In the genomic region with DNA sequence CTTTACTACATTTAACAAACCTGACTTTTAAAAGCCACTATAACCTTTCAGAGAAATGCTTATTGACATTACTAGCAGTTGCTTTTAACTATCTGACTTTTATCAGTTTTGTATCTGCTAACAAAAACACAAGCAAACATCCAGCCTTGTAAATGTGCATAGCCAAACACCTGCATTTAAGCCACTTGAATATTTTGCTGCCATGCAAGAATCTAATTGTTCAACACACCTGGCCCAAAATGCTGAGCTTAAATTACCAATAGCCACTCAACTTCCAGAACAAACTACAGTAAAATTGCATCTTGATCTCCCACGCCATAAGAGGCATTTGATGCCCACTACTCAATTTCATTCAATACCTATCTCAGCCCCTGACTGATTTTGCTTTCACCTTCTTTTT, we compare ENCODE assay signal across 17 cellular contexts. TPM values are rescaled to one million over a fixed set of nuclear protein-coding genes. Genes with fewer than 3 reads are reported as not detected.
DNase-seq lines count a peak whose midpoint lies in the region; ATAC-seq, FAIRE-seq and TF ChIP-seq lines count a peak whose summit lies in the region.
"Had no signal": no experiment of that assay in that cellular context is flagged by ENCODE, and none has a peak within 500 bp of the region (broad histone marks: within the 10 kb centered on the region; RNA-seq: fewer than 3 reads in every experiment).

No MANE protein-coding gene starts in this region.

- no peaks in the 10 kb centered on the region for H3K9me2 ChIP-seq in GM23338 (ENCODE audit: insufficient read depth)

- no peak overlapping the region for H3K18ac ChIP-seq in H1 (ENCODE audit: extremely low read depth, low read length)

- no peak overlapping the region for H2BK120ac ChIP-seq in H1 (replicated peaks; ENCODE audit: low read depth, low read length)

- no peak for FAIRE-seq in H1 (lab: Jason Lieb, UNC)
- FAIRE-seq: GM12892, K562 had no signal

- H2AK5ac ChIP-seq in H1 (ENCODE audit: low read depth, low read length): no peak overlapping the region

- no peak overlapping the region for H2BK5ac ChIP-seq in H1 (ENCODE audit: low read depth, low read length)

- no peak overlapping the region for H3K27ac Mint-ChIP-seq in GM23338
- H3K27ac Mint-ChIP-seq in HFFc6: no peak overlapping the region

- 37% methylated on average over 1 of the region's 1 CpG; no CpG with 5 or more reads in 1 of the 2 experiments for WGBS in H1 (ENCODE audit: extremely low coverage in 1 of 2, insufficient coverage in 1 of 2, insufficient read length in 1 of 2, insufficient replicate concordance in 2 of 2, low coverage in 1 of 2, low lambda C conversion rate in 2 of 2, missing lambda C conversion rate in 1 of 2), 2 experiments

- H3K14ac ChIP-seq in H1 (ENCODE audit: insufficient read length): no peak overlapping the region

- H3K27ac ChIP-seq in GM23338 (ENCODE audit: low read depth): no peak overlapping the region
- no peak overlapping the region for H3K27ac ChIP-seq in H1 (ENCODE audit: low read depth, low read length)
- H3K27ac ChIP-seq: C4-2B, PC-9 had no signal

- H3K4me1 ChIP-seq in GM23338 (ENCODE audit: insufficient read depth): peaks cover 83% of the 10 kb centered on the region
- peaks cover 5 to 29% (median 19%) of the 10 kb centered on the region in 4 experiments for H3K4me1 ChIP-seq in H1 (replicated peaks in 1 of 4; ENCODE audit: control insufficient read depth in 3 of 4, insufficient read depth in 4 of 4, low read length in 3 of 4)

- H3K4me1 Mint-ChIP-seq in GM23338: peaks cover 61% of the 10 kb centered on the region
- H3K4me1 Mint-ChIP-seq in HFFc6 (ENCODE audit: low read depth): no peaks in the 10 kb centered on the region; the same call in 1 of the 2 replicates

- 0 out of 3 replicates have a peak, but pooled peaks of 1 of the 2 experiments have one; percentile 28 for TF ChIP-seq POLR2A in H1 (IDR thresholded peaks at IDR 0.05; ENCODE audit: control extremely low read depth in 1 of 2, low read depth in 2 of 2, low read length in 2 of 2)

- peak overlapping the region; percentile 35; the same call in 1 of the 2 replicates for H3K4me2 ChIP-seq in GM23338
- H3K4me2 ChIP-seq in H1 (ENCODE audit: insufficient read depth in 1 of 2, low read depth in 2 of 2, low read length in 2 of 2): no peak overlapping the region
- H3K4me2 ChIP-seq: PC-9 had no signal

- H3K27me3 ChIP-seq in GM23338 (ENCODE audit: insufficient read depth): peaks cover 79% of the 10 kb centered on the region
- H3K27me3 ChIP-seq in H1 (replicated peaks in 1 of 4; ENCODE audit: control insufficient read depth in 3 of 4, extremely low read depth in 1 of 4, insufficient read depth in 3 of 4, low read length in 3 of 4): peaks cover 2 to 32% (median 23%) of the 10 kb centered on the region in 4 experiments; a peak in 6 of 7 replicates

- H3K4me3 ChIP-seq in GM23338 (peak overlapping the region; percentile 11; the same call in 1 of the 2 replicates), H1 (ENCODE audit: extremely low read depth in 1 of 4, insufficient read depth in 2 of 4, low read depth in 3 of 4, low read length in 4 of 4) (no peak overlapping the region)
- H3K4me3 ChIP-seq: K562, PC-9 had no signal

- no peak overlapping the region for H2BK15ac ChIP-seq in H1 (ENCODE audit: low read length)

- no peak overlapping the region for H4K5ac ChIP-seq in H1 (ENCODE audit: insufficient read length, low read depth, low read length)

- peaks cover 29% of the 10 kb centered on the region for H4K20me1 ChIP-seq in GM23338 (replicated peaks; ENCODE audit: insufficient read depth)
- peaks cover 14 to 20% of the 10 kb centered on the region in 2 experiments for H4K20me1 ChIP-seq in H1 (replicated peaks in 1 of 2; ENCODE audit: control insufficient read depth in 1 of 2, insufficient read depth in 2 of 2, low read length in 2 of 2)

- no peak overlapping the region for H4K8ac ChIP-seq in H1 (ENCODE audit: extremely low read depth, insufficient read depth, low read length)

- H3K9me3 ChIP-seq in H1 (ENCODE audit: insufficient read depth in 2 of 2, low read depth in 1 of 2, low read length in 1 of 2): no peaks in the 10 kb centered on the region

- H3K27me3 Mint-ChIP-seq in GM23338 (ENCODE audit: insufficient read depth, low read depth, poor library complexity) (peaks cover 49% of the 10 kb centered on the region), HFFc6 (ENCODE audit: insufficient read depth) (peaks cover 36% of the 10 kb centered on the region)

- H3K79me2 ChIP-seq in GM23338 (replicated peaks; ENCODE audit: insufficient read depth) (peaks cover 23% of the 10 kb centered on the region), H1 (ENCODE audit: control insufficient read depth in 1 of 2, insufficient read depth in 2 of 2, low read length in 2 of 2) (peaks cover 0 to 29% of the 10 kb centered on the region in 2 experiments; a peak in 3 of 4 replicates)

- no peak overlapping the region for H3K4ac ChIP-seq in H1 (replicated peaks; ENCODE audit: insufficient read length, low read depth, low read length)

- no peak overlapping the region for H3K23ac ChIP-seq in H1 (ENCODE audit: insufficient read length)

- peaks cover 23% of the 10 kb centered on the region for H3F3A ChIP-seq in GM23338 (replicated peaks; ENCODE audit: low read depth)

- H3K9me3 Mint-ChIP-seq in GM23338 (no peaks in the 10 kb centered on the region; the same call in 2 of the 3 replicates), HFFc6 (no peaks in the 10 kb centered on the region)

- CTCF ChIA-PET in H1 (lab: Charles Lee; ENCODE audit: partially characterized antibody): interaction anchor here (1.0 to 11.7 kb wide), 4 partner anchors 11 to 306 kb away, joined by 3 to 93 read pairs (median 48); no protein-coding TSS in a partner anchor

- H3K4me3 Mint-ChIP-seq in GM23338 (no peak overlapping the region; the same call in 2 of the 3 replicates), HFFc6 (no peak overlapping the region)

- TF ChIP-seq CTCF in GM23338 (conservative IDR thresholded peaks at IDR 0.05; ENCODE audit: low read depth in 2 of 2): no peak
- no peak for TF ChIP-seq CTCF in H1 (IDR thresholded peaks at IDR 0.05; ENCODE audit: control extremely low read depth in 1 of 3, insufficient read depth in 1 of 3, low read depth in 1 of 3, low read length in 3 of 3)
- no peak for TF ChIP-seq CTCF in HFFc6 (IDR thresholded peaks at IDR 0.05)

- H3K9ac ChIP-seq in H1 (replicated peaks in 1 of 4; ENCODE audit: extremely low read depth in 1 of 4, low read depth in 3 of 4, low read length in 3 of 4): no peak overlapping the region

- no peak overlapping the region for H2BK20ac ChIP-seq in H1 (ENCODE audit: low read length)

- H3K79me1 ChIP-seq in H1 (ENCODE audit: low read depth, low read length): no peaks in the 10 kb centered on the region; the same call in 1 of the 2 replicates

- POLR2A ChIA-PET in H1 (lab: Charles Lee; ENCODE audit: partially characterized antibody): interaction anchor here (1.0 to 8.9 kb wide), 11 partner anchors 8 to 306 kb away, joined by 3 to 80 read pairs (median 4); partner anchors contain the start of genes ZIC2 and ZIC5

- H4K91ac ChIP-seq in H1 (replicated peaks; ENCODE audit: insufficient read length, low read length): no peak overlapping the region

- no peak for ATAC-seq in GM23338
- no peak for ATAC-seq in HG02870 (IDR thresholded peaks at IDR 0.05; ENCODE audit: unreplicated experiment)
- ATAC-seq: K562 had no signal

- H3K36me3 ChIP-seq in GM23338 (ENCODE audit: insufficient read depth) (peaks cover 21% of the 10 kb centered on the region), H1 (ENCODE audit: control insufficient read depth in 2 of 4, insufficient read depth in 4 of 4, low read length in 3 of 4) (peaks cover 0 to 45% (median 21%) of the 10 kb centered on the region in 4 experiments; a peak in 7 of 8 replicates)

- TF ChIP-seq EP300 in H1 (IDR thresholded peaks at IDR 0.05; ENCODE audit: borderline replicate concordance in 1 of 2, low read depth in 2 of 2, low read length in 2 of 2): no peak

- no peak for TF ChIP-seq RAD21 in H1 (IDR thresholded peaks at IDR 0.05 in 1 of 2, conservative IDR thresholded peaks at IDR 0.05 in 1 of 2; ENCODE audit: low read depth in 2 of 2, low read length in 2 of 2)

- no peak overlapping the region for H3K56ac ChIP-seq in H1 (replicated peaks; ENCODE audit: insufficient read length, low read depth, low read length)

- DNase-seq in NCI-H1092 treated with DMSO at 0.1 percent for 48 hours (lab: John Stamatoyannopoulos, UW) (peak; percentile 30), NCI-H1092 (lab: John Stamatoyannopoulos, UW) (no peak), GM23338 (ENCODE audit: low spot score) (no peak), NCI-H748 (lab: John Stamatoyannopoulos, UW; ENCODE audit: unreplicated experiment) (peak; percentile 85), H1 (ENCODE audit: low read depth in 1 of 2, low spot score in 2 of 2) (no peak), HFFc6 (no peak)
- no peak for DNase-seq in activated CD4-positive, alpha-beta T cell treated with anti-CD3 and anti-CD28 coated beads, Interleukin-2, amount 50 U/mL, for 1 hour
- DNase-seq: COR-L47, DMS53, NCI-H1048, NCI-H2029 treated with DMSO at 0.1 percent for 48 hours, PC-9, T-helper 1 cell had no signal

- peaks cover 26% of the 10 kb centered on the region for H3K23me2 ChIP-seq in H1 (ENCODE audit: low read depth, low read length)

- H3K36me3 Mint-ChIP-seq in GM23338 (ENCODE audit: low read depth): peaks cover 37% of the 10 kb centered on the region
- H3K36me3 Mint-ChIP-seq in HFFc6 (ENCODE audit: low read depth): no peaks in the 10 kb centered on the region

- H2AFZ ChIP-seq in GM23338 (no peak overlapping the region), H1 (ENCODE audit: low read length) (no peak overlapping the region)
- H2AFZ ChIP-seq: PC-9 had no signal

- no peak overlapping the region for H2BK12ac ChIP-seq in H1 (ENCODE audit: low read depth, low read length)

RNA-seq across cellular contexts. Expression of gene ZIC5, which starts 9.3 kb away (rescaled TPM):
- total RNA-seq in GM23338 (2014; rRNA removed; shearing (Covaris generic)): 28.0 and 32.6 TPM in 2 replicates
- 14.1 and 17.2 TPM in 2 replicates for polyA plus RNA-seq in GM23338 (2016; fragmentation: Nextera tagmentation; extraction: Ambion mirVana)
- total RNA-seq in H1 (2021; fragmentation: NEBNext Ultra II Directional; extraction: Animal tissue kit (Norgen Biotek cat#: 25700)): 51.0 and 52.7 TPM in 2 replicates
- 14.2 and 14.8 TPM in 2 replicates for polyA plus RNA-seq in H1 (2011; rRNA removed)
- polyA plus RNA-seq in H1 (2011; cell fraction: cytosol; rRNA removed): 13.2 TPM
- 22.7 TPM for polyA plus RNA-seq in H1 (2011; cell fraction: nucleus; rRNA removed)
- 16.2 to 29.3 TPM (median 20.3 TPM) in 4 replicates for polyA plus RNA-seq in H1 (2012, experiment 1 of 2)
- polyA plus RNA-seq in H1 (2012, experiment 2 of 2): 15.1 TPM
- 31.4 TPM for polyA plus RNA-seq in H1 (2013, experiment 1 of 2)
- polyA plus RNA-seq in H1 (2013, experiment 2 of 2): 28.2 TPM
- 16.6 and 20.0 TPM in 2 replicates for polyA minus RNA-seq in H1 (2011; rRNA and poly(A)+ RNA removed)
- 22.3 TPM for polyA minus RNA-seq in H1 (2011; cell fraction: cytosol; rRNA and poly(A)+ RNA removed)
- 42.4 TPM for polyA minus RNA-seq in H1 (2011; cell fraction: nucleus; rRNA and poly(A)+ RNA removed)
- not detected for total RNA-seq in HFFc6 (2021; fragmentation: NEBNext Ultra II Directional; extraction: Animal tissue kit (Norgen Biotek cat#: 25700))

RNA-seq across cellular contexts. Expression of gene ZIC2, which starts 19.3 kb away (rescaled TPM):
- total RNA-seq in GM23338 (2014; rRNA removed; shearing (Covaris generic)): 76.2 and 87.9 TPM in 2 replicates
- 62.6 and 63.2 TPM in 2 replicates for polyA plus RNA-seq in GM23338 (2016; fragmentation: Nextera tagmentation; extraction: Ambion mirVana)
- 372 and 429 TPM in 2 replicates for total RNA-seq in H1 (2021; fragmentation: NEBNext Ultra II Directional; extraction: Animal tissue kit (Norgen Biotek cat#: 25700))
- polyA plus RNA-seq in H1 (2011; rRNA removed): 53.2 and 67.1 TPM in 2 replicates
- 54.3 TPM for polyA plus RNA-seq in H1 (2011; cell fraction: cytosol; rRNA removed)
- 212 TPM for polyA plus RNA-seq in H1 (2011; cell fraction: nucleus; rRNA removed)
- polyA plus RNA-seq in H1 (2012, experiment 1 of 2): 149 to 263 TPM (median 185 TPM) in 4 replicates
- 87.1 TPM for polyA plus RNA-seq in H1 (2012, experiment 2 of 2)
- 140 TPM for polyA plus RNA-seq in H1 (2013, experiment 1 of 2)
- 134 TPM for polyA plus RNA-seq in H1 (2013, experiment 2 of 2)
- polyA minus RNA-seq in H1 (2011; rRNA and poly(A)+ RNA removed): 32.3 and 40.3 TPM in 2 replicates
- 164 TPM for polyA minus RNA-seq in H1 (2011; cell fraction: cytosol; rRNA and poly(A)+ RNA removed)
- 103 TPM for polyA minus RNA-seq in H1 (2011; cell fraction: nucleus; rRNA and poly(A)+ RNA removed)
- 1 to 10 TPM in 3 of 6 experiments, under 1 TPM in 2, not detected in 1; 0.07 to 1.9 (median 1.2) TPM for total RNA-seq in HFFc6 (2021; fragmentation: NEBNext Ultra II Directional; extraction: Animal tissue kit (Norgen Biotek cat#: 25700))

Comparison
In these comparisons a context has a peak if more than half of its experiments do, and no peak if none do; other contexts are left out.
1. DNase-seq: peak in NCI-H1092 treated with DMSO at 0.1 percent for 48 hours (single experiment) and NCI-H748 (single experiment); none in NCI-H1092 (single experiment), GM23338 (single experiment), H1 (0 of 2), activated CD4-positive, alpha-beta T cell treated with anti-CD3 and anti-CD28 coated beads, Interleukin-2, amount 50 U/mL, for 1 hour (single experiment) and HFFc6 (single experiment).
2. RNA of gene ZIC5, which starts 9.3 kb away (total RNA-seq): 51.0 to 52.7 TPM in H1 and 28.0 to 32.6 TPM in GM23338; not detected in HFFc6; every median in the first group is over 10 times any median in the second.
3. RNA of gene ZIC2, which starts 19.3 kb away (total RNA-seq): 372 to 429 TPM in H1 and 76.2 to 87.9 TPM in GM23338; 0.07 to 1.9 TPM in HFFc6; every median in the first group is over 10 times any median in the second.